ENCODE assay signal across 8 cellular contexts in the genomic region with DNA sequence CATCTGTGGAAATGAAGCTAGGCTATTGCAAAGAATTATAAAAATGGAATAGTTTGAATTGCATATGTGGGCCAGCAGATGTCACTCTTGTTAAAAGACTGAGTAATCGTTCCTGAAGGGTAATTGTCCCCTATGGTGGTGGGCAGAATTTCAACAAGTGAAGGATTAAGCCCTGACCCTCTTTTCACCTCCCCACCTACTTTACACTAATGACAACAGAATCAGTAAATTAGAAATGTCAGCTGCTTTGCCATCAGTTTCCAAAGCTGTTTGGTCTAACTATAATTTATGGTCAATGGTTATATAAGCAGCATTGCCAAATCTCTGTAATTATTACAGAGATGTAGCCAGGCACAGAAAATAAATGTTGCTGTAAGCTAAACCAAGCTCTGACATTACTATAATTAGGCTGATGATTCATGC.
DNase-seq lines count a peak whose midpoint lies in the region; ATAC-seq, FAIRE-seq and TF ChIP-seq lines count a peak whose summit lies in the region.

No MANE protein-coding gene starts in this region.

- ATAC-seq in A549: no peak
- no peak for ATAC-seq in stimulated activated naive CD8-positive, alpha-beta T cell treated with anti-CD3 and anti-CD28 coated beads, Interleukin-15, Interleukin-2, amounts not matched to agents 100 U/mL and 50 U/mL, for 24 hours
- no peak for ATAC-seq in activated naive CD4-positive, alpha-beta T cell treated with anti-CD3 and anti-CD28 coated beads, Interleukin-2, amount 50 U/mL, for 72 hours

- 0% methylated on average over 1 of the region's 1 CpG for WGBS in A549 (ENCODE audit: missing lambda C conversion rate)
- WGBS in esophagus squamous epithelium, 2 donors: 0% methylated on average over 1 of the region's 1 CpG

- no peak for TF ChIP-seq POLR2A in A549 (IDR thresholded peaks at IDR 0.05; ENCODE audit: low read length)
- no peak for TF ChIP-seq POLR2A in esophagus squamous epithelium (IDR thresholded peaks at IDR 0.05)

- CTCF ChIA-PET in A549 (lab: Yijun Ruan, JAX): interaction anchor here (0.6 kb wide), 1 partner anchor 249 kb away, joined by 5 read pairs; no protein-coding TSS in a partner anchor

- H3K4me3 ChIP-seq in A549 (no peak overlapping the region), NT2/D1 (ENCODE audit: insufficient read length, low read depth) (no peak overlapping the region), esophagus squamous epithelium (no peak overlapping the region)

- DNase-seq in A549 (ENCODE audit: low read depth in 1 of 2, low spot score in 1 of 2): peak; percentile 1 to 12
- DNase-seq in GM19239 (ENCODE audit: insufficient read length, low spot score): peak; percentile 4
- DNase-seq in HT-29 (ENCODE audit: low spot score): peak; percentile 36
- DNase-seq in NT2/D1 (ENCODE audit: low read depth, low spot score): peak; percentile 48
- peak; percentile 28 for DNase-seq in glomerular visceral epithelial cell (ENCODE audit: extremely low spot score)
- no peak for DNase-seq in stimulated activated naive CD8-positive, alpha-beta T cell treated with anti-CD3 and anti-CD28 coated beads, Interleukin-15, Interleukin-2, amounts not matched to agents 100 U/mL and 50 U/mL, for 24 hours
- no peak for DNase-seq in esophagus squamous epithelium (lab: John Stamatoyannopoulos, UW)
- no peak for DNase-seq in activated naive CD4-positive, alpha-beta T cell treated with anti-CD3 and anti-CD28 coated beads, Interleukin-2, amount 50 U/mL, for 72 hours (ENCODE audit: low spot score in 2 of 2)

- H3K9me3 ChIP-seq in A549: no peaks in the 10 kb centered on the region
- H3K9me3 ChIP-seq in NT2/D1 (ENCODE audit: insufficient read depth, low read length): no peaks in the 10 kb centered on the region
- H3K9me3 ChIP-seq in esophagus squamous epithelium: no peaks in the 10 kb centered on the region

- H3K9me3 Mint-ChIP-seq in activated naive CD4-positive, alpha-beta T cell treated with anti-CD3 and anti-CD28 coated beads, Interleukin-2, amount 50 U/mL, for 72 hours: peaks cover 4% of the 10 kb centered on the region in 2 donors

- POLR2A ChIA-PET in A549 (lab: Yijun Ruan, JAX): no interaction called here

- no peak overlapping the region for H3K27ac Mint-ChIP-seq in activated naive CD4-positive, alpha-beta T cell treated with anti-CD3 and anti-CD28 coated beads, Interleukin-2, amount 50 U/mL, for 72 hours

- TF ChIP-seq RAD21 in A549 (conservative IDR thresholded peaks at IDR 0.05 in 1 of 2, IDR thresholded peaks at IDR 0.05 in 1 of 2): peak; percentile 31 to 44; a peak in 4 of 5 replicates

- H3K27ac ChIP-seq in A549: no peak overlapping the region
- no peak overlapping the region for H3K27ac ChIP-seq in esophagus squamous epithelium

- no peak overlapping the region for H3K9ac ChIP-seq in NT2/D1 (ENCODE audit: insufficient read length, low read depth)

- intact Hi-C loops in esophagus squamous epithelium (cut with DNase I): no loop called here

- H3K4me1 ChIP-seq in A549: no peaks in the 10 kb centered on the region
- H3K4me1 ChIP-seq in NT2/D1 (ENCODE audit: insufficient read depth, insufficient read length): no peaks in the 10 kb centered on the region
- no peaks in the 10 kb centered on the region for H3K4me1 ChIP-seq in esophagus squamous epithelium

- H3K4me2 ChIP-seq in A549: no peak overlapping the region

- no peaks in the 10 kb centered on the region for H3K36me3 ChIP-seq in NT2/D1 (ENCODE audit: insufficient read depth, insufficient read length, low read length)
- H3K36me3 ChIP-seq in esophagus squamous epithelium: no peaks in the 10 kb centered on the region

- H3K27me3 ChIP-seq in NT2/D1 (ENCODE audit: insufficient read depth, insufficient read length): no peaks in the 10 kb centered on the region
- H3K27me3 ChIP-seq in esophagus squamous epithelium: no peaks in the 10 kb centered on the region

- H3K36me3 Mint-ChIP-seq in activated naive CD4-positive, alpha-beta T cell treated with anti-CD3 and anti-CD28 coated beads, Interleukin-2, amount 50 U/mL, for 72 hours: no peaks in the 10 kb centered on the region

- no peak for TF ChIP-seq EP300 in A549 (IDR thresholded peaks at IDR 0.05)

- no peak for FAIRE-seq in A549 (lab: Jason Lieb, UNC)
- FAIRE-seq in GM19239 (lab: Jason Lieb, UNC): peak; percentile 80

- TF ChIP-seq CTCF in A549 (IDR thresholded peaks at IDR 0.05) (peak; percentile 34; the same call in 2 of the 3 replicates), esophagus squamous epithelium (IDR thresholded peaks at IDR 0.05) (no peak)

TF ChIP-seq in A549, 52 proteins besides CTCF, POLR2A, EP300 and RAD21:
- no peak for TF ChIP-seq ZNF302 (CRISPR knock-in tag; IDR thresholded peaks at IDR 0.05)
- TF ChIP-seq, protein P1, sequence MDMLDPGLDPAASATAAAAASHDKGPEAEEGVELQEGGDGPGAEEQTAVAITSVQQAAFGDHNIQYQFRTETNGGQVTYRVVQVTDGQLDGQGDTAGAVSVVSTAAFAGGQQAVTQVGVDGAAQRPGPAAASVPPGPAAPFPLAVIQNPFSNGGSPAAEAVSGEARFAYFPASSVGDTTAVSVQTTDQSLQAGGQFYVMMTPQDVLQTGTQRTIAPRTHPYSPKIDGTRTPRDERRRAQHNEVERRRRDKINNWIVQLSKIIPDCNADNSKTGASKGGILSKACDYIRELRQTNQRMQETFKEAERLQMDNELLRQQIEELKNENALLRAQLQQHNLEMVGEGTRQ (IDR thresholded peaks at IDR 0.05): no peak
- TF ChIP-seq SMC3 (IDR thresholded peaks at IDR 0.05): 0 out of 3 replicates have a peak, but pooled peaks have one; percentile 10
- TF ChIP-seq, protein P2, sequence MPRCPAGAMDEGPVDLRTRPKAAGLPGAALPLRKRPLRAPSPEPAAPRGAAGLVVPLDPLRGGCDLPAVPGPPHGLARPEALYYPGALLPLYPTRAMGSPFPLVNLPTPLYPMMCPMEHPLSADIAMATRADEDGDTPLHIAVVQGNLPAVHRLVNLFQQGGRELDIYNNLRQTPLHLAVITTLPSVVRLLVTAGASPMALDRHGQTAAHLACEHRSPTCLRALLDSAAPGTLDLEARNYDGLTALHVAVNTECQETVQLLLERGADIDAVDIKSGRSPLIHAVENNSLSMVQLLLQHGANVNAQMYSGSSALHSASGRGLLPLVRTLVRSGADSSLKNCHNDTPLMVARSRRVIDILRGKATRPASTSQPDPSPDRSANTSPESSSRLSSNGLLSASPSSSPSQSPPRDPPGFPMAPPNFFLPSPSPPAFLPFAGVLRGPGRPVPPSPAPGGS (IDR thresholded peaks at IDR 0.05): no peak
- TF ChIP-seq HOXB13 (CRISPR knock-in tag; IDR thresholded peaks at IDR 0.05; ENCODE audit: low read depth): no peak
- TF ChIP-seq, protein P3, sequence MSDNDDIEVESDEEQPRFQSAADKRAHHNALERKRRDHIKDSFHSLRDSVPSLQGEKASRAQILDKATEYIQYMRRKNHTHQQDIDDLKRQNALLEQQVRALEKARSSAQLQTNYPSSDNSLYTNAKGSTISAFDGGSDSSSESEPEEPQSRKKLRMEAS (IDR thresholded peaks at IDR 0.05): no peak
- no peak for TF ChIP-seq CBX8 (IDR thresholded peaks at IDR 0.05)
TF ChIP-seq in A549: peak in this region for 1.

Comparison
In these comparisons a context has a peak if more than half of its experiments do, and no peak if none do; other contexts are left out.
1. DNase-seq: peak in A549 (2 of 2), GM19239 (single experiment), HT-29 (single experiment), NT2/D1 (single experiment) and glomerular visceral epithelial cell (single experiment); none in stimulated activated naive CD8-positive, alpha-beta T cell treated with anti-CD3 and anti-CD28 coated beads, Interleukin-15, Interleukin-2, amounts not matched to agents 100 U/mL and 50 U/mL, for 24 hours (single experiment), esophagus squamous epithelium (single experiment) and activated naive CD4-positive, alpha-beta T cell treated with anti-CD3 and anti-CD28 coated beads, Interleukin-2, amount 50 U/mL, for 72 hours (0 of 2).